In genomic region chr22:17085277-17086091, GRCh38 we compare ENCODE assay signal across 8 cellular contexts. TPM values are rescaled to one million over a fixed set of nuclear protein-coding genes. Genes with fewer than 3 reads are reported as not detected.
DNase-seq lines count a peak whose midpoint lies in the region; ATAC-seq and TF ChIP-seq lines count a peak whose summit lies in the region.

No MANE protein-coding gene starts in this region.

- H3K27me3 ChIP-seq in dorsolateral prefrontal cortex (peaks cover 0 to 24% (median 4%) of the 10 kb centered on the region in 45 donors), tibial nerve (no peaks in the 10 kb centered on the region)

- no peaks in the 10 kb centered on the region for H3K27me3 Mint-ChIP-seq in T-helper 17 cell

- no peak for TF ChIP-seq EP300 in tibial nerve (IDR thresholded peaks at IDR 0.05)

- peak; percentile 10 for ATAC-seq in GM21737 (IDR thresholded peaks at IDR 0.05; ENCODE audit: unreplicated experiment)
- ATAC-seq in T-helper 17 cell = peak; percentile 8
- peak; percentile 64 for ATAC-seq in mucosa of descending colon

- peak overlapping the region; percentile 90 for H3K27ac Mint-ChIP-seq in T-helper 17 cell

- H3K36me3 Mint-ChIP-seq in T-helper 17 cell (ENCODE audit: low read depth) = peaks cover 2% of the 10 kb centered on the region

- H3K4me3 ChIP-seq in AG10803 (ENCODE audit: low read length) (peak overlapping the region; percentile 79), dorsolateral prefrontal cortex (peak overlapping the region; percentile 51 to 86 (median 71)), mucosa of descending colon (peak overlapping the region; percentile 97), tibial nerve (peak overlapping the region; percentile 91 to 96 (median 93))

- no peak for TF ChIP-seq POLR2A in tibial nerve (IDR thresholded peaks at IDR 0.05)

- no peaks in the 10 kb centered on the region for H3K9me3 ChIP-seq in T-helper 17 cell (ENCODE audit: control insufficient read depth, low read length, poor library complexity, severe bottlenecking)
- no peaks in the 10 kb centered on the region for H3K9me3 ChIP-seq in mucosa of descending colon
- no peaks in the 10 kb centered on the region for H3K9me3 ChIP-seq in tibial nerve

- H3K27ac ChIP-seq in dorsolateral prefrontal cortex (peak overlapping the region in 47 of 59 donors; percentile 24 to 91 (median 67)), tibial nerve (peak overlapping the region; percentile 34 to 95 (median 88))

- H3K4me1 ChIP-seq in mucosa of descending colon (ENCODE audit: low read depth) = no peaks in the 10 kb centered on the region
- peaks cover 0 to 30% (median 12%) of the 10 kb centered on the region in 4 donors for H3K4me1 ChIP-seq in tibial nerve

- peaks cover 33% of the 10 kb centered on the region for H3K4me1 Mint-ChIP-seq in T-helper 17 cell

- H3K4me3 Mint-ChIP-seq in T-helper 17 cell = peak overlapping the region; percentile 93

- TF ChIP-seq CTCF in AG10803 (conservative IDR thresholded peaks at IDR 0.05; ENCODE audit: low read length) (no peak), dorsolateral prefrontal cortex (IDR thresholded peaks at IDR 0.05 in 54 of 56, conservative IDR thresholded peaks at IDR 0.05 in 2 of 56; ENCODE audit: low read depth in 1 of 56, partially characterized antibody in 56 of 56) (no peak), mucosa of descending colon (IDR thresholded peaks at IDR 0.05) (no peak), tibial nerve (IDR thresholded peaks at IDR 0.05) (no peak)

- H3K36me3 ChIP-seq in mucosa of descending colon (ENCODE audit: low read depth) (no peaks in the 10 kb centered on the region), tibial nerve (no peaks in the 10 kb centered on the region)

- DNase-seq in AG10803 (ENCODE audit: low read depth) = no peak
- peak in 1 of 3 donors; percentile 26 for DNase-seq in T-helper 17 cell
- DNase-seq in dorsolateral prefrontal cortex = no peak
- peak; percentile 43 to 77 (median 67) for DNase-seq in mucosa of descending colon
- no peak for DNase-seq in tibial nerve (ENCODE audit: low spot score in 2 of 2)
- DNase-seq in amniotic stem cell (lab: John Stamatoyannopoulos, UW) = no peak
- no peak for DNase-seq in NOMO-1 treated with dmso at 0.1 percent for 144 hours (lab: John Stamatoyannopoulos, UW; ENCODE audit: unreplicated experiment)

- 2 to 4% methylated on average over 19 to 86 of the region's 88 CpGs for WGBS in tibial nerve, 2 donors

- intact Hi-C loops in dorsolateral prefrontal cortex (cut with DNase I) = no loop called here
- intact Hi-C loops in mucosa of descending colon (cut with DNase I, micrococcal nuclease) = no loop called here

RNA-seq across cellular contexts. Expression of gene IL17RA, which starts 0.7 kb away (rescaled TPM):
- total RNA-seq in T-helper 17 cell = 10 to 100 TPM; 26.2 to 31.0 TPM
- 10 to 100 TPM in 82 of 120 experiments, 1 to 10 TPM in 38; 5.6 to 23.7 (median 11.0) TPM for total RNA-seq in dorsolateral prefrontal cortex
- 10 to 100 TPM; 15.4 to 21.5 (median 21.1) TPM for total RNA-seq in mucosa of descending colon
- 10 to 100 TPM; 17.8 to 24.6 (median 20.0) TPM for total RNA-seq in tibial nerve

RNA-seq across cellular contexts. Expression of gene TMEM121B, which starts 35.7 kb away (rescaled TPM):
- under 1 TPM in 1 of 2 donors, not detected in 1; 0.20 TPM for total RNA-seq in T-helper 17 cell
- total RNA-seq in dorsolateral prefrontal cortex = 10 to 100 TPM in 114 of 120 experiments, 1 to 10 TPM in 6; 5.0 to 22.9 (median 14.6) TPM
- under 1 TPM; 0.09 to 0.58 (median 0.54) TPM for total RNA-seq in mucosa of descending colon
- 1 to 10 TPM in 1 of 4 donors, under 1 TPM in 3; under 0.01 to 1.2 (median 0.75) TPM for total RNA-seq in tibial nerve

Comparison
In these comparisons a context has a peak if more than half of its experiments do, and no peak if none do; other contexts are left out.
1. DNase-seq: peak in mucosa of descending colon (3 of 3); none in AG10803 (single experiment), dorsolateral prefrontal cortex (0 of 10), tibial nerve (0 of 2), amniotic stem cell (single experiment) and NOMO-1 treated with dmso at 0.1 percent for 144 hours (single experiment).
2. ATAC-seq: peak in every context shown above with its lines; median percentile 64 in mucosa of descending colon; 10 in GM21737; 8 in T-helper 17 cell.
3. Peak in every context shown above with its lines, with median percentiles within 50 percentile points of each other: H3K4me3 ChIP-seq.